In the genomic region with DNA sequence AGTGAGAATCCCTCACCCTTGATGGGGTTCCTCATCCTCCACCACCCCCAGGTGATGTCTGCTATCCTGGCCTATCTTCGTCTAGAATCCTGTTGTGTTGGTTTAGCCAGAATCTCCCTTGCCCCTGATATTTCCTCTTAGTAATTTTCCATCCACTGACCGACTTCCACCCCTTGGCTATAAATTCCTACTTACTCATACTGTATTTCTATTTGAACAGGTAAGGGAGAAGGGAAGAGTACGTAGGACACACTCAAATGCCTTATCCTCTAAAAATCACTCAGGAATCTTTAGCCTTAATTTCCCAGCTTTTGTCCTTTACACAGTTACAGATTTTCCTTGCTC, we compare ENCODE assay signal across 8 cellular contexts. TPM values are rescaled to one million over a fixed set of nuclear protein-coding genes. Genes with fewer than 3 reads are reported as not detected.
A peak's percentile ranks its signal among the peaks of the same experiment; 100 is the strongest.
DNase-seq lines count a peak whose midpoint lies in the region; TF ChIP-seq lines count a peak whose summit lies in the region.

No MANE protein-coding gene starts in this region.

- peak overlapping the region; percentile 95 for H3K27ac Mint-ChIP-seq in nephron progenitor cell

- H3K4me2 ChIP-seq in Loucy (ENCODE audit: low read depth, low read length, poor library complexity, severe bottlenecking), result peak overlapping the region; percentile 95

- H3K9me3 ChIP-seq in Loucy (ENCODE audit: insufficient read depth, low read depth, low read length), result no peaks in the 10 kb centered on the region

- peaks cover 36% of the 10 kb centered on the region for H3K4me1 ChIP-seq in Loucy (ENCODE audit: insufficient read depth, low read length, poor library complexity, severe bottlenecking)

- peaks cover 24% of the 10 kb centered on the region for H3K9me3 Mint-ChIP-seq in nephron progenitor cell

- H3K9me2 ChIP-seq in Loucy (replicated peaks; ENCODE audit: low read depth, low read length), result no peaks in the 10 kb centered on the region; the same call in 1 of the 2 replicates

- no peaks in the 10 kb centered on the region for H3F3A ChIP-seq in Loucy (ENCODE audit: low read depth)

- CTCF ChIA-PET in BJ (lab: Yijun Ruan, JAX), result interaction anchor here (0.8 kb wide), 1 partner anchor 751 kb away, joined by 3 read pairs; no protein-coding TSS in a partner anchor

- H3K4me3 ChIP-seq in BJ (ENCODE audit: low read depth, low read length) (peak overlapping the region; percentile 37), Loucy (ENCODE audit: low read length, poor library complexity, severe bottlenecking) (peak overlapping the region; percentile 87)

- peak overlapping the region; percentile 89 for H3K4me3 Mint-ChIP-seq in nephron progenitor cell

- TF ChIP-seq CTCF in BJ (IDR thresholded peaks at IDR 0.05; ENCODE audit: insufficient read depth, low read depth, low read length) (no peak), Loucy (conservative IDR thresholded peaks at IDR 0.05; ENCODE audit: low read length) (no peak), nephron progenitor cell (IDR thresholded peaks at IDR 0.05) (no peak)

- peaks cover 31% of the 10 kb centered on the region for H3K4me1 Mint-ChIP-seq in nephron progenitor cell

- H3K36me3 ChIP-seq in BJ (ENCODE audit: control insufficient read depth, insufficient read depth, low read length), result no peaks in the 10 kb centered on the region
- no peaks in the 10 kb centered on the region for H3K36me3 ChIP-seq in Loucy (ENCODE audit: insufficient read depth, low read length)

- peak overlapping the region; percentile 69 for H3K9ac ChIP-seq in Loucy (ENCODE audit: low read depth, low read length, poor library complexity, severe bottlenecking)

- peak overlapping the region; percentile 97 for H2AFZ ChIP-seq in Loucy (ENCODE audit: low read length)

- DNase-seq in BJ (ENCODE audit: low read depth) (no peak), dermis blood vessel endothelial cell (peak; percentile 4), nephron progenitor cell (no peak), KG1 (lab: John Stamatoyannopoulos, UW) (no peak), Kasumi-1 (lab: John Stamatoyannopoulos, UW) (no peak), NCI-H345 treated with DMSO at 0.1 percent for 48 hours (lab: John Stamatoyannopoulos, UW; ENCODE audit: unreplicated experiment) (no peak)
- DNase-seq in stimulated activated CD4-positive, alpha-beta T cell treated with anti-CD3 and anti-CD28 coated beads, Interleukin-4, amount 100 ng/mL, for 1 hour, result no peak

- H3K79me2 ChIP-seq in Loucy (ENCODE audit: insufficient read depth, low read length), result peaks cover 38% of the 10 kb centered on the region

- H3K36me3 Mint-ChIP-seq in nephron progenitor cell (ENCODE audit: low read depth), result peaks cover 39% of the 10 kb centered on the region

- peaks cover 38% of the 10 kb centered on the region for H4K20me1 ChIP-seq in Loucy (ENCODE audit: insufficient read depth, low read length, poor library complexity, severe bottlenecking)

- POLR2A ChIA-PET in BJ (lab: Charles Lee), result interaction anchor here (0.7 kb wide), 2 partner anchors 162 to 326 kb away, joined by 4 to 9 read pairs; no protein-coding TSS in a partner anchor

- H3K27me3 ChIP-seq in BJ (ENCODE audit: control insufficient read depth, insufficient read depth, low read length) (no peaks in the 10 kb centered on the region), Loucy (ENCODE audit: insufficient read depth, low read length, poor library complexity, severe bottlenecking) (peaks cover 52% of the 10 kb centered on the region)

- H3K27me3 Mint-ChIP-seq in nephron progenitor cell (ENCODE audit: low read depth, poor library complexity), result peaks cover 47% of the 10 kb centered on the region

RNA-seq across cellular contexts. Expression of gene TFG, which starts 0.7 kb away (rescaled TPM):
- polyA plus RNA-seq in BJ (2011; rRNA removed), result 70.3 and 97.7 TPM in 2 replicates
- polyA minus RNA-seq in BJ (2011; rRNA and poly(A)+ RNA removed), result 41.3 and 48.6 TPM in 2 replicates
- 77.5 and 79.3 TPM in 2 replicates for total RNA-seq in dermis blood vessel endothelial cell
